Comparison of ENCODE assay signal across 10 cellular contexts in genomic region chr16:57938936-57939871, GRCh38. TPM values are rescaled to one million over a fixed set of nuclear protein-coding genes. Genes with fewer than 3 reads are reported as not detected.
DNase-seq lines count a peak whose midpoint lies in the region; ATAC-seq, FAIRE-seq and TF ChIP-seq lines count a peak whose summit lies in the region.
"Had no signal": no experiment of that assay in that cellular context is flagged by ENCODE, and none has a peak within 500 bp of the region (broad histone marks: within the 10 kb centered on the region; RNA-seq: fewer than 3 reads in every experiment).

No MANE protein-coding gene starts in this region.

- H3K4me1 ChIP-seq in body of pancreas, result peaks cover 6% of the 10 kb centered on the region
- peaks cover 0 to 3% of the 10 kb centered on the region in 2 donors for H3K4me1 ChIP-seq in kidney (ENCODE audit: control insufficient read depth in 1 of 2, insufficient read depth in 1 of 2, low read depth in 1 of 2, low read length in 2 of 2)

- intact Hi-C loops in natural killer cell (cut with micrococcal nuclease) (no loop called here), body of pancreas (cut with DNase I) (no loop called here), kidney (cut with DNase I) (no loop called here)

- TF ChIP-seq POLR2A in body of pancreas (IDR thresholded peaks at IDR 0.05), result no peak

- H3K27ac Mint-ChIP-seq in natural killer cell treated with Interleukin-12 subunit alpha and Interleukin-12 subunit beta and Interleukin-15 and Interleukin-18, amount 100 ng/mL, for 72 hours, result no peak overlapping the region
- H3K27ac Mint-ChIP-seq in natural killer cell, result no peak overlapping the region
- H3K27ac Mint-ChIP-seq in activated CD4-positive, alpha-beta memory T cell treated with anti-CD3 and anti-CD28 coated beads, Interleukin-2, amount 10 ng/mL, durations not matched to agents 7 days and 5 days, result no peak overlapping the region
- H3K27ac Mint-ChIP-seq: dendritic cell treated with granulocyte-macrophage colony-stimulating factor and Interleukin-4, amounts not matched to agents 40 ng/mL and 50 ng/mL, for 4 days had no signal

- H3K9me3 ChIP-seq in body of pancreas, result no peaks in the 10 kb centered on the region
- no peaks in the 10 kb centered on the region for H3K9me3 ChIP-seq in kidney (ENCODE audit: control insufficient read depth in 1 of 2, low read length in 2 of 2)

- H3K27ac ChIP-seq in body of pancreas (no peak overlapping the region), kidney (ENCODE audit: low read depth in 2 of 2, low read length in 2 of 2) (no peak overlapping the region)

- no peak for DNase-seq in natural killer cell treated with Interleukin-12 subunit alpha and Interleukin-12 subunit beta and Interleukin-15 and Interleukin-18, amount 100 ng/mL, for 72 hours (ENCODE audit: low spot score)
- DNase-seq in natural killer cell (no peak), body of pancreas (peak in 3 of 4 donors; percentile 27 to 40 (median 32)), kidney (peak; percentile 90), NCI-H128 (lab: John Stamatoyannopoulos, UW; ENCODE audit: unreplicated experiment) (no peak)
- no peak for DNase-seq in activated CD4-positive, alpha-beta memory T cell treated with anti-CD3 and anti-CD28 coated beads, Interleukin-2, amount 10 ng/mL, durations not matched to agents 7 days and 5 days
- DNase-seq in activated CD4-positive, alpha-beta T cell treated with anti-CD3 and anti-CD28 coated beads, Interleukin-2, amount 50 U/mL, for 1 hour, result no peak
- DNase-seq: CD4-positive, CD25-positive, alpha-beta regulatory T cell had no signal

- H3K4me3 ChIP-seq in body of pancreas (no peak overlapping the region), kidney (ENCODE audit: low read length in 2 of 2) (no peak overlapping the region)

- H3K36me3 Mint-ChIP-seq in natural killer cell treated with Interleukin-12 subunit alpha and Interleukin-12 subunit beta and Interleukin-15 and Interleukin-18, amount 100 ng/mL, for 72 hours, result no peaks in the 10 kb centered on the region
- no peaks in the 10 kb centered on the region for H3K36me3 Mint-ChIP-seq in natural killer cell
- no peaks in the 10 kb centered on the region for H3K36me3 Mint-ChIP-seq in activated CD4-positive, alpha-beta memory T cell treated with anti-CD3 and anti-CD28 coated beads, Interleukin-2, amount 10 ng/mL, durations not matched to agents 7 days and 5 days (ENCODE audit: low read depth)
- H3K36me3 Mint-ChIP-seq: CD4-positive, CD25-positive, alpha-beta regulatory T cell had no signal

- FAIRE-seq in kidney (lab: Jason Lieb, UNC), result no peak

- H3K27me3 ChIP-seq in body of pancreas, result no peaks in the 10 kb centered on the region

- H3K27me3 Mint-ChIP-seq in natural killer cell treated with Interleukin-12 subunit alpha and Interleukin-12 subunit beta and Interleukin-15 and Interleukin-18, amount 100 ng/mL, for 72 hours, result no peaks in the 10 kb centered on the region
- H3K27me3 Mint-ChIP-seq in natural killer cell (ENCODE audit: low read depth in 2 of 2), result peaks cover 0 to 2% of the 10 kb centered on the region in 2 donors
- H3K27me3 Mint-ChIP-seq in activated CD4-positive, alpha-beta memory T cell treated with anti-CD3 and anti-CD28 coated beads, Interleukin-2, amount 10 ng/mL, durations not matched to agents 7 days and 5 days, result peaks cover 2% of the 10 kb centered on the region

- H3K4me1 Mint-ChIP-seq in natural killer cell treated with Interleukin-12 subunit alpha and Interleukin-12 subunit beta and Interleukin-15 and Interleukin-18, amount 100 ng/mL, for 72 hours (ENCODE audit: low read depth in 2 of 2), result peaks cover 9 to 22% of the 10 kb centered on the region in 2 donors
- H3K4me1 Mint-ChIP-seq in natural killer cell, result peaks cover 16 to 29% of the 10 kb centered on the region in 2 donors
- no peaks in the 10 kb centered on the region for H3K4me1 Mint-ChIP-seq in activated CD4-positive, alpha-beta memory T cell treated with anti-CD3 and anti-CD28 coated beads, Interleukin-2, amount 10 ng/mL, durations not matched to agents 7 days and 5 days
- H3K4me1 Mint-ChIP-seq: CD4-positive, CD25-positive, alpha-beta regulatory T cell had no signal

- ATAC-seq in natural killer cell treated with Interleukin-12 subunit alpha and Interleukin-12 subunit beta and Interleukin-15 and Interleukin-18, amount 100 ng/mL, for 72 hours, result peak; percentile 31 to 61
- ATAC-seq in natural killer cell, result no peak
- ATAC-seq in body of pancreas, result peak; percentile 39
- no peak for ATAC-seq in GM18909 (IDR thresholded peaks at IDR 0.05; ENCODE audit: poor library complexity, unreplicated experiment)

- H3K9me3 Mint-ChIP-seq in natural killer cell treated with Interleukin-12 subunit alpha and Interleukin-12 subunit beta and Interleukin-15 and Interleukin-18, amount 100 ng/mL, for 72 hours, result no peaks in the 10 kb centered on the region
- no peaks in the 10 kb centered on the region for H3K9me3 Mint-ChIP-seq in natural killer cell
- H3K9me3 Mint-ChIP-seq in activated CD4-positive, alpha-beta memory T cell treated with anti-CD3 and anti-CD28 coated beads, Interleukin-2, amount 10 ng/mL, durations not matched to agents 7 days and 5 days, result no peaks in the 10 kb centered on the region
- H3K9me3 Mint-ChIP-seq: CD4-positive, CD25-positive, alpha-beta regulatory T cell; dendritic cell treated with granulocyte-macrophage colony-stimulating factor and Interleukin-4, amounts not matched to agents 40 ng/mL and 50 ng/mL, for 4 days had no signal

- H3K36me3 ChIP-seq in body of pancreas (replicated peaks in 1 of 2; ENCODE audit: insufficient read depth in 1 of 2, low read depth in 2 of 2) (no peaks in the 10 kb centered on the region), kidney (ENCODE audit: control insufficient read depth in 1 of 2, insufficient read depth in 2 of 2, low read length in 2 of 2) (no peaks in the 10 kb centered on the region)

- TF ChIP-seq CTCF in natural killer cell (IDR thresholded peaks at IDR 0.05) (no peak), body of pancreas (IDR thresholded peaks at IDR 0.05) (peak in 2 of 7 experiments; percentile 7 to 26), kidney (IDR thresholded peaks at IDR 0.05; ENCODE audit: borderline replicate concordance, extremely low read depth, insufficient read depth) (no peak)

- CTCF ChIA-PET in activated CD4-positive, alpha-beta memory T cell treated with anti-CD3 and anti-CD28 coated beads, Interleukin-2, amount 10 ng/mL, durations not matched to agents 7 days and 5 days (lab: Charles Lee), result no interaction called here

- no peak overlapping the region for H3K9ac ChIP-seq in kidney (ENCODE audit: low read length in 2 of 2)

- POLR2A ChIA-PET in activated CD4-positive, alpha-beta memory T cell treated with anti-CD3 and anti-CD28 coated beads, Interleukin-2, amount 10 ng/mL, durations not matched to agents 7 days and 5 days (lab: Charles Lee), result no interaction called here

- WGBS in body of pancreas, 2 donors, result 56 to 77% methylated on average over 9 to 13 of the region's 13 CpGs

- H3K4me3 Mint-ChIP-seq in natural killer cell treated with Interleukin-12 subunit alpha and Interleukin-12 subunit beta and Interleukin-15 and Interleukin-18, amount 100 ng/mL, for 72 hours, result no peak overlapping the region
- no peak overlapping the region for H3K4me3 Mint-ChIP-seq in natural killer cell
- H3K4me3 Mint-ChIP-seq in activated CD4-positive, alpha-beta memory T cell treated with anti-CD3 and anti-CD28 coated beads, Interleukin-2, amount 10 ng/mL, durations not matched to agents 7 days and 5 days, result no peak overlapping the region
- H3K4me3 Mint-ChIP-seq: CD4-positive, CD25-positive, alpha-beta regulatory T cell; dendritic cell treated with granulocyte-macrophage colony-stimulating factor and Interleukin-4, amounts not matched to agents 40 ng/mL and 50 ng/mL, for 4 days had no signal

RNA-seq across cellular contexts. Expression of gene CNGB1, which starts 31.7 kb away (rescaled TPM):
- not detected for total RNA-seq in natural killer cell treated with Interleukin-12 subunit alpha and Interleukin-12 subunit beta and Interleukin-15 and Interleukin-18, amount 100 ng/mL, for 72 hours
- not detected for total RNA-seq in natural killer cell
- total RNA-seq in body of pancreas, result not detected
- total RNA-seq in kidney, result not detected
- not detected for polyA plus RNA-seq in kidney (ENCODE audit: insufficient read depth, low read depth, low replicate concordance)
- total RNA-seq in activated CD4-positive, alpha-beta memory T cell treated with anti-CD3 and anti-CD28 coated beads, Interleukin-2, amount 10 ng/mL, durations not matched to agents 7 days and 5 days, result not detected
- total RNA-seq: CD4-positive, CD25-positive, alpha-beta regulatory T cell had no signal
- polyA plus RNA-seq: CD4-positive, CD25-positive, alpha-beta regulatory T cell had no signal

Comparison
In these comparisons a context has a peak if more than half of its experiments do, and no peak if none do; other contexts are left out.
1. ATAC-seq: peak in natural killer cell treated with Interleukin-12 subunit alpha and Interleukin-12 subunit beta and Interleukin-15 and Interleukin-18, amount 100 ng/mL, for 72 hours (2 of 2) and body of pancreas (single experiment); none in natural killer cell (0 of 3) and GM18909 (single experiment).
2. DNase-seq: peak in body of pancreas (3 of 4) and kidney (single experiment); none in natural killer cell treated with Interleukin-12 subunit alpha and Interleukin-12 subunit beta and Interleukin-15 and Interleukin-18, amount 100 ng/mL, for 72 hours (single experiment), natural killer cell (single experiment), activated CD4-positive, alpha-beta memory T cell treated with anti-CD3 and anti-CD28 coated beads, Interleukin-2, amount 10 ng/mL, durations not matched to agents 7 days and 5 days (single experiment), NCI-H128 (single experiment) and activated CD4-positive, alpha-beta T cell treated with anti-CD3 and anti-CD28 coated beads, Interleukin-2, amount 50 U/mL, for 1 hour (single experiment).